ENCODE assay signal across 1 cellular context in genomic region chr16:3264137-3265036, GRCh38.
A peak's percentile ranks its signal among the peaks of the same experiment; 100 is the strongest.
TF ChIP-seq lines count a peak whose summit lies in the region.

No MANE protein-coding gene starts in this region.

TF ChIP-seq in HEK293, 187 proteins besides CTCF, POLR2A, EP300 and RAD21 (continued from another document):
- TF ChIP-seq, protein P1, sequence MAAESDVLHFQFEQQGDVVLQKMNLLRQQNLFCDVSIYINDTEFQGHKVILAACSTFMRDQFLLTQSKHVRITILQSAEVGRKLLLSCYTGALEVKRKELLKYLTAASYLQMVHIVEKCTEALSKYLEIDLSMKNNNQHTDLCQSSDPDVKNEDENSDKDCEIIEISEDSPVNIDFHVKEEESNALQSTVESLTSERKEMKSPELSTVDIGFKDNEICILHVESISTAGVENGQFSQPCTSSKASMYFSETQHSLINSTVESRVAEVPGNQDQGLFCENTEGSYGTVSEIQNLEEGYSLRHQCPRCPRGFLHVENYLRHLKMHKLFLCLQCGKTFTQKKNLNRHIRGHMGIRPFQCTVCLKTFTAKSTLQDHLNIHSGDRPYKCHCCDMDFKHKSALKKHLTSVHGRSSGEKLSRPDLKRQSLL (tag by site-specific recombination; IDR thresholded peaks at IDR 0.05), result peak; percentile 31; the same call in 1 of the 2 replicates
- TF ChIP-seq ZSCAN18 (tag by site-specific recombination; IDR thresholded peaks at IDR 0.05) (no peak), ZNF394 (tag by site-specific recombination; IDR thresholded peaks at IDR 0.05; ENCODE audit: borderline replicate concordance) (peak; percentile 68; the same call in 1 of the 2 replicates), SP2 (tag by site-specific recombination; IDR thresholded peaks at IDR 0.05) (peak; percentile 95), ELK4 (IDR thresholded peaks at IDR 0.05; ENCODE audit: borderline replicate concordance, low read depth, low read length) (no peak), OSR2 (tag by site-specific recombination; IDR thresholded peaks at IDR 0.05) (0 out of 2 replicates have a peak, but pooled peaks have one; percentile 17), ZNF335 (tag by site-specific recombination; conservative IDR thresholded peaks at IDR 0.05) (peak; percentile 95), ZSCAN5A (tag by site-specific recombination; IDR thresholded peaks at IDR 0.05) (peak; percentile 55; the same call in 1 of the 2 replicates), PBX3 (CRISPR knock-in tag; IDR thresholded peaks at IDR 0.05) (peak; percentile 99), ZEB2 (tag by site-specific recombination; IDR thresholded peaks at IDR 0.05) (peak; percentile 82), SP7 (tag by site-specific recombination; IDR thresholded peaks at IDR 0.05) (peak; percentile 89), KLF1 (tag by site-specific recombination; IDR thresholded peaks at IDR 0.05) (peak; percentile 7; the same call in 1 of the 2 replicates), ZFP69B (tag by site-specific recombination; IDR thresholded peaks at IDR 0.05) (peak; percentile 100), ZBTB17 (tag by site-specific recombination; IDR thresholded peaks at IDR 0.05) (peak; percentile 61), ZNF391 (tag by site-specific recombination; IDR thresholded peaks at IDR 0.05; ENCODE audit: borderline replicate concordance, low read depth) (no peak; the same call in 1 of the 2 replicates), ZSCAN30 (tag by site-specific recombination; IDR thresholded peaks at IDR 0.05) (peak; percentile 28; the same call in 1 of the 2 replicates), BCL11B (tag by site-specific recombination; IDR thresholded peaks at IDR 0.05; ENCODE audit: low read depth) (peak; percentile 78; the same call in 1 of the 2 replicates), IKZF3 (tag by site-specific recombination; IDR thresholded peaks at IDR 0.05) (peak; percentile 93), PATZ1 (tag by site-specific recombination; IDR thresholded peaks at IDR 0.05) (peak; percentile 83), ZFHX2 (tag by site-specific recombination; conservative IDR thresholded peaks at IDR 0.05) (no peak; the same call in 1 of the 2 replicates), ZNF169 (tag by site-specific recombination; IDR thresholded peaks at IDR 0.05) (0 out of 2 replicates have a peak, but pooled peaks have one; percentile 54)
- TF ChIP-seq, protein P2, sequence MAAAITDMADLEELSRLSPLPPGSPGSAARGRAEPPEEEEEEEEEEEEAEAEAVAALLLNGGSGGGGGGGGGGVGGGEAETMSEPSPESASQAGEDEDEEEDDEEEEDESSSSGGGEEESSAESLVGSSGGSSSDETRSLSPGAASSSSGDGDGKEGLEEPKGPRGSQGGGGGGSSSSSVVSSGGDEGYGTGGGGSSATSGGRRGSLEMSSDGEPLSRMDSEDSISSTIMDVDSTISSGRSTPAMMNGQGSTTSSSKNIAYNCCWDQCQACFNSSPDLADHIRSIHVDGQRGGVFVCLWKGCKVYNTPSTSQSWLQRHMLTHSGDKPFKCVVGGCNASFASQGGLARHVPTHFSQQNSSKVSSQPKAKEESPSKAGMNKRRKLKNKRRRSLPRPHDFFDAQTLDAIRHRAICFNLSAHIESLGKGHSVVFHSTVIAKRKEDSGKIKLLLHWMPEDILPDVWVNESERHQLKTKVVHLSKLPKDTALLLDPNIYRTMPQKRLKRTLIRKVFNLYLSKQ (tag by site-specific recombination; IDR thresholded peaks at IDR 0.05; ENCODE audit: borderline replicate concordance), result no peak
- TF ChIP-seq, protein P3, sequence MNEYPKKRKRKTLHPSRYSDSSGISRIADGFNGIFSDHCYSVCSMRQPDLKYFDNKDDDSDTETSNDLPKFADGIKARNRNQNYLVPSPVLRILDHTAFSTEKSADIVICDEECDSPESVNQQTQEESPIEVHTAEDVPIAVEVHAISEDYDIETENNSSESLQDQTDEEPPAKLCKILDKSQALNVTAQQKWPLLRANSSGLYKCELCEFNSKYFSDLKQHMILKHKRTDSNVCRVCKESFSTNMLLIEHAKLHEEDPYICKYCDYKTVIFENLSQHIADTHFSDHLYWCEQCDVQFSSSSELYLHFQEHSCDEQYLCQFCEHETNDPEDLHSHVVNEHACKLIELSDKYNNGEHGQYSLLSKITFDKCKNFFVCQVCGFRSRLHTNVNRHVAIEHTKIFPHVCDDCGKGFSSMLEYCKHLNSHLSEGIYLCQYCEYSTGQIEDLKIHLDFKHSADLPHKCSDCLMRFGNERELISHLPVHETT (tag by site-specific recombination; IDR thresholded peaks at IDR 0.05), result peak; percentile 0; the same call in 1 of the 2 replicates
- TF ChIP-seq, protein P4, sequence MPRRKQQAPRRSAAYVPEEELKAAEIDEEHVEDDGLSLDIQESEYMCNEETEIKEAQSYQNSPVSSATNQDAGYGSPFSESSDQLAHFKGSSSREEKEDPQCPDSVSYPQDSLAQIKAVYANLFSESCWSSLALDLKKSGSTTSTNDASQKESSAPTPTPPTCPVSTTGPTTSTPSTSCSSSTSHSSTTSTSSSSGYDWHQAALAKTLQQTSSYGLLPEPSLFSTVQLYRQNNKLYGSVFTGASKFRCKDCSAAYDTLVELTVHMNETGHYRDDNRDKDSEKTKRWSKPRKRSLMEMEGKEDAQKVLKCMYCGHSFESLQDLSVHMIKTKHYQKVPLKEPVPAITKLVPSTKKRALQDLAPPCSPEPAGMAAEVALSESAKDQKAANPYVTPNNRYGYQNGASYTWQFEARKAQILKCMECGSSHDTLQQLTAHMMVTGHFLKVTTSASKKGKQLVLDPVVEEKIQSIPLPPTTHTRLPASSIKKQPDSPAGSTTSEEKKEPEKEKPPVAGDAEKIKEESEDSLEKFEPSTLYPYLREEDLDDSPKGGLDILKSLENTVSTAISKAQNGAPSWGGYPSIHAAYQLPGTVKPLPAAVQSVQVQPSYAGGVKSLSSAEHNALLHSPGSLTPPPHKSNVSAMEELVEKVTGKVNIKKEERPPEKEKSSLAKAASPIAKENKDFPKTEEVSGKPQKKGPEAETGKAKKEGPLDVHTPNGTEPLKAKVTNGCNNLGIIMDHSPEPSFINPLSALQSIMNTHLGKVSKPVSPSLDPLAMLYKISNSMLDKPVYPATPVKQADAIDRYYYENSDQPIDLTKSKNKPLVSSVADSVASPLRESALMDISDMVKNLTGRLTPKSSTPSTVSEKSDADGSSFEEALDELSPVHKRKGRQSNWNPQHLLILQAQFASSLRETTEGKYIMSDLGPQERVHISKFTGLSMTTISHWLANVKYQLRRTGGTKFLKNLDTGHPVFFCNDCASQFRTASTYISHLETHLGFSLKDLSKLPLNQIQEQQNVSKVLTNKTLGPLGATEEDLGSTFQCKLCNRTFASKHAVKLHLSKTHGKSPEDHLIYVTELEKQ (tag by site-specific recombination; IDR thresholded peaks at IDR 0.05; ENCODE audit: borderline replicate concordance), result no peak
- TF ChIP-seq, protein P5, sequence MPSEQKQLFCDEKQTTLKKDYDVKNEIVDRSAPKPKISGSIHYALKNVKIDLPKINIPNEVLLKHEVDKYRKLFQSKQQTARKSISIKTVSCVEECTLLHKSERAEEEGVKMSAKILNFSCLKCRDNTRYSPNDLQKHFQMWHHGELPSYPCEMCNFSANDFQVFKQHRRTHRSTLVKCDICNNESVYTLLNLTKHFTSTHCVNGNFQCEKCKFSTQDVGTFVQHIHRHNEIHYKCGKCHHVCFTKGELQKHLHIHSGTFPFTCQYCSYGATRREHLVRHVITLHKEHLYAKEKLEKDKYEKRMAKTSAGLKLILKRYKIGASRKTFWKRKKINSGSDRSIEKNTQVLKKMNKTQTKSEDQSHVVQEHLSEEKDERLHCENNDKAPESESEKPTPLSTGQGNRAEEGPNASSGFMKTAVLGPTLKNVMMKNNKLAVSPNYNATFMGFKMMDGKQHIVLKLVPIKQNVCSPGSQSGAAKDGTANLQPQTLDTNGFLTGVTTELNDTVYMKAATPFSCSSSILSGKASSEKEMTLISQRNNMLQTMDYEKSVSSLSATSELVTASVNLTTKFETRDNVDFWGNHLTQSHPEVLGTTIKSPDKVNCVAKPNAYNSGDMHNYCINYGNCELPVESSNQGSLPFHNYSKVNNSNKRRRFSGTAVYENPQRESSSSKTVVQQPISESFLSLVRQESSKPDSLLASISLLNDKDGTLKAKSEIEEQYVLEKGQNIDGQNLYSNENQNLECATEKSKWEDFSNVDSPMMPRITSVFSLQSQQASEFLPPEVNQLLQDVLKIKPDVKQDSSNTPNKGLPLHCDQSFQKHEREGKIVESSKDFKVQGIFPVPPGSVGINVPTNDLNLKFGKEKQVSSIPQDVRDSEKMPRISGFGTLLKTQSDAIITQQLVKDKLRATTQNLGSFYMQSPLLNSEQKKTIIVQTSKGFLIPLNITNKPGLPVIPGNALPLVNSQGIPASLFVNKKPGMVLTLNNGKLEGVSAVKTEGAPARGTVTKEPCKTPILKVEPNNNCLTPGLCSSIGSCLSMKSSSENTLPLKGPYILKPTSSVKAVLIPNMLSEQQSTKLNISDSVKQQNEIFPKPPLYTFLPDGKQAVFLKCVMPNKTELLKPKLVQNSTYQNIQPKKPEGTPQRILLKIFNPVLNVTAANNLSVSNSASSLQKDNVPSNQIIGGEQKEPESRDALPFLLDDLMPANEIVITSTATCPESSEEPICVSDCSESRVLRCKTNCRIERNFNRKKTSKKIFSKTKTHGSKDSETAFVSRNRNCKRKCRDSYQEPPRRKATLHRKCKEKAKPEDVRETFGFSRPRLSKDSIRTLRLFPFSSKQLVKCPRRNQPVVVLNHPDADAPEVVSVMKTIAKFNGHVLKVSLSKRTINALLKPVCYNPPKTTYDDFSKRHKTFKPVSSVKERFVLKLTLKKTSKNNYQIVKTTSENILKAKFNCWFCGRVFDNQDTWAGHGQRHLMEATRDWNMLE (tag by site-specific recombination; conservative IDR thresholded peaks at IDR 0.05; ENCODE audit: low read depth), result peak; percentile 27; the same call in 1 of the 2 replicates
